Comparison of ENCODE assay signal across 2 cellular contexts in genomic region chr2:120866071-120866470, GRCh38.
TF ChIP-seq lines count a peak whose summit lies in the region.

No MANE protein-coding gene starts in this region.

TF ChIP-seq in A549, 52 proteins besides CTCF, POLR2A, EP300 and RAD21:
- TF ChIP-seq FOSB (CRISPR knock-in tag; IDR thresholded peaks at IDR 0.05) (no peak), EHMT2 (IDR thresholded peaks at IDR 0.05; ENCODE audit: low read depth) (no peak), NR3C1 (IDR thresholded peaks at IDR 0.05) (no peak), ZSCAN20 (CRISPR knock-in tag; IDR thresholded peaks at IDR 0.05) (no peak), CBX2 (IDR thresholded peaks at IDR 0.05; ENCODE audit: borderline replicate concordance, low read depth) (no peak), MYC (IDR thresholded peaks at IDR 0.05; ENCODE audit: borderline replicate concordance, low read length) (no peak), FOSL2 (IDR thresholded peaks at IDR 0.05) (no peak), FOSL2 (CRISPR knock-in tag; IDR thresholded peaks at IDR 0.05) (no peak), REST (IDR thresholded peaks at IDR 0.05) (no peak), HOXB5 (CRISPR knock-in tag; IDR thresholded peaks at IDR 0.05) (no peak)

TF ChIP-seq in IMR-90, 13 proteins besides CTCF, POLR2A, EP300 and RAD21:
- TF ChIP-seq FOS (IDR thresholded peaks at IDR 0.05; ENCODE audit: low read depth, low read length): no peak
- TF ChIP-seq ELK1 (IDR thresholded peaks at IDR 0.05; ENCODE audit: borderline replicate concordance, low read depth, low read length): no peak
- no peak for TF ChIP-seq MAFK (IDR thresholded peaks at IDR 0.05; ENCODE audit: low read depth, low read length)
- TF ChIP-seq NFE2L2 (IDR thresholded peaks at IDR 0.05; ENCODE audit: low read depth, low read length): no peak
- no peak for TF ChIP-seq SMC3 (IDR thresholded peaks at IDR 0.05; ENCODE audit: low read depth, low read length)
- no peak for TF ChIP-seq RFX5 (IDR thresholded peaks at IDR 0.05; ENCODE audit: low read depth, low read length)
- TF ChIP-seq USF2 (IDR thresholded peaks at IDR 0.05; ENCODE audit: low read depth, low read length): no peak
- TF ChIP-seq CHD1 (IDR thresholded peaks at IDR 0.05; ENCODE audit: low read depth, low read length): no peak
- no peak for TF ChIP-seq RCOR1 (IDR thresholded peaks at IDR 0.05; ENCODE audit: insufficient replicate concordance, low read length)
- no peak for TF ChIP-seq BHLHE40 (IDR thresholded peaks at IDR 0.05; ENCODE audit: low read depth, low read length)
- TF ChIP-seq MAZ (IDR thresholded peaks at IDR 0.05; ENCODE audit: borderline replicate concordance, low read depth, low read length): no peak
- TF ChIP-seq MXI1 (IDR thresholded peaks at IDR 0.05; ENCODE audit: borderline replicate concordance, low read depth, low read length): no peak
- TF ChIP-seq CEBPB (IDR thresholded peaks at IDR 0.05; ENCODE audit: low read depth, low read length): no peak
